ENCODE assay signal across 8 cellular contexts in the genomic region with DNA sequence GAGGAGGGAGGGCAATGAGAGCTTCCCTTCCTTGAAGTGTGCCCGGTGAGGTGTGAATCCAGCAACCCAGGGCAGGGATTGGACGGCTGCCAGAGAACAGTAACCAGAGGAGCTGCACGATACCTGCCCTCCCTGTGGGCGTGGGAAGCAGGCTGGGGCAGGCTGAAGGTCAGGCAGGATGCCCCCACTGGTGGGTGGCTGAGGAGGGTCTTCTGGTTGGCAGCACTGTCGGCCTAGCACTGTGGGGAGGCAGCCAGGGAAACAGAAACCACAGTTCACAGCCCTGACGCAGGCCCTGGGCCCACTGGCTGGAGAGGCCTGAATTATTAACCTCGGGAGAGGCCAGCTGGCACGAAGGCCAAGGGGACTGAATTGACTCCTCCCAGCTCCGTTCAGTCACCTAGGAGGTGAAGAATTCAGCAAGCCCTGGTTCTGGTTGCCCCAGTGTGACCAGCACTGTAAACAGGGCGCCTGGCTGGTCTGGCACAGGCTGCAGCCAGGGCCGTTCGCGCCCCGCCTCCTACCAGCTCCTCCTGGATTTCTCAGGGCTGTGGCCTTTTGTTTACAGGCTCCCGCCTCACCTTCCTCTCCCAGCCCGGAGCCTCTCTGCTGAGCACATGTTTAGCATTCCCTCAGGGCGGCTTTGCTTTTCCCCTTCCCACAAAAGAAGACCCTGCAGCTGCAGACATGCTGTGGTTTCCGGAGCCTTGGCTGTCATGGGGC.
A peak's percentile ranks its signal among the peaks of the same experiment; 100 is the strongest.
DNase-seq lines count a peak whose midpoint lies in the region; ATAC-seq and TF ChIP-seq lines count a peak whose summit lies in the region.

No MANE protein-coding gene starts in this region.

- no peaks in the 10 kb centered on the region for H3K36me3 ChIP-seq in heart right ventricle

- peaks cover 13 to 56% (median 39%) of the 10 kb centered on the region in 9 donors for H3K4me1 ChIP-seq in heart right ventricle

- TF ChIP-seq CTCF in heart right ventricle (IDR thresholded peaks at IDR 0.05) = no peak

- no peaks in the 10 kb centered on the region for H3K27me3 ChIP-seq in heart right ventricle

- DNase-seq in Daoy (ENCODE audit: low read depth) (peak; percentile 48), RPMI8226 (peak; percentile 31), heart right ventricle (peak; percentile 47 to 58), retina (peak; percentile 56)
- no peak for DNase-seq in activated CD4-positive, alpha-beta T cell treated with anti-CD3 and anti-CD28 coated beads, Interleukin-2, amount 50 U/mL, for 1 hour

- ATAC-seq in HG03097 (IDR thresholded peaks at IDR 0.05; ENCODE audit: low FRiP score, unreplicated experiment) = peak; percentile 70
- peak; percentile 71 to 85 (median 80) for ATAC-seq in heart right ventricle
- ATAC-seq in GM18867 (IDR thresholded peaks at IDR 0.05; ENCODE audit: unreplicated experiment) = no peak
- ATAC-seq in GM18858 (IDR thresholded peaks at IDR 0.05; ENCODE audit: unreplicated experiment) = no peak

- H3K27ac ChIP-seq in heart right ventricle = peak overlapping the region; percentile 15 to 69 (median 64)

- H3K9me3 ChIP-seq in heart right ventricle = no peaks in the 10 kb centered on the region

- intact Hi-C loops in heart right ventricle (cut with DNase I) = loop anchor here in 3 of 10 donors (5.0 to 10.0 kb wide), 4 partner anchors 89 to 119 kb away; a partner anchor contains a TSS

- peak overlapping the region in 1 of 10 donors; percentile 5 for H3K4me3 ChIP-seq in heart right ventricle

- WGBS in heart right ventricle, 2 donors = 16 to 32% methylated on average over 18 of the region's 18 CpGs

Comparison
In these comparisons a context has a peak if more than half of its experiments do, and no peak if none do; other contexts are left out.
1. ATAC-seq: peak in HG03097 (single experiment) and heart right ventricle (8 of 8); none in GM18867 (single experiment) and GM18858 (single experiment).